In genomic region chr9:107613314-107613713, GRCh38 we compare ENCODE assay signal across 27 cellular contexts.
DNase-seq lines count a peak whose midpoint lies in the region; TF ChIP-seq lines count a peak whose summit lies in the region.
"Had no signal": no experiment of that assay in that cellular context is flagged by ENCODE, and none has a peak within 500 bp of the region (broad histone marks: within the 10 kb centered on the region; RNA-seq: fewer than 3 reads in every experiment).

No MANE protein-coding gene starts in this region.

- TF ChIP-seq CTCF in CD14-positive monocyte (IDR thresholded peaks at IDR 0.05) (no peak), Peyer's patch (IDR thresholded peaks at IDR 0.05) (peak in 2 of 6 experiments; percentile 17 to 23), neutrophil (IDR thresholded peaks at IDR 0.05) (no peak)

- H3K27ac Mint-ChIP-seq in CD14-positive monocyte: peak overlapping the region; percentile 89 to 97 (median 94)
- H3K27ac Mint-ChIP-seq: IgD-negative memory B cell, T-cell had no signal

- H3K27me3 Mint-ChIP-seq in CD14-positive monocyte (ENCODE audit: low read depth in 3 of 3): peaks cover 0 to 3% (median 2%) of the 10 kb centered on the region in 3 donors

- no peak overlapping the region for H3K4me3 Mint-ChIP-seq in CD14-positive monocyte
- H3K4me3 Mint-ChIP-seq: IgD-negative memory B cell, T-cell had no signal

- H3K4me1 ChIP-seq in Peyer's patch: peaks cover 0 to 21% (median 7%) of the 10 kb centered on the region in 4 donors
- H3K4me1 ChIP-seq in neutrophil (ENCODE audit: control insufficient read depth in 1 of 2, insufficient read depth in 1 of 2, low read depth in 1 of 2, low read length in 1 of 2): peaks cover 54 to 58% of the 10 kb centered on the region in 2 experiments
- H3K4me1 ChIP-seq: A549 had no signal

- H3K36me3 Mint-ChIP-seq in CD14-positive monocyte: peaks cover 0 to 2% of the 10 kb centered on the region in 2 donors
- H3K36me3 Mint-ChIP-seq: CD8-positive, alpha-beta memory T cell; IgD-negative memory B cell; T-cell had no signal

- DNase-seq in CD14-positive monocyte (ENCODE audit: low spot score): no peak
- DNase-seq in DMS153 treated with DMSO at 0.1 percent for 48 hours (lab: John Stamatoyannopoulos, UW; ENCODE audit: unreplicated experiment): peak; percentile 50
- DNase-seq in Peyer's patch: peak in 2 of 3 donors; percentile 56 to 65
- no peak for DNase-seq in MG63
- DNase-seq in HK-2 (ENCODE audit: unreplicated experiment): no peak
- DNase-seq in hypothalamus (lab: John Stamatoyannopoulos, UW): no peak
- DNase-seq: AML-193; C1 segment of cervical spinal cord; CD8-positive, alpha-beta memory T cell; DMS53; GF-D8; GOT3; HCEC 1CT; NCI-H1048; NCI-H1417 treated with DMSO at 0.1 percent for 48 hours; NCI-H1694 treated with DMSO at 0.1 percent for 48 hours; NCI-H2081; NCI-H2171; NCI-H226; NCI-H510A treated with DMSO at 0.1 percent for 48 hours; NCI-H774; T-cell had no signal

- H3K9me3 ChIP-seq in Peyer's patch (no peaks in the 10 kb centered on the region), neutrophil (no peaks in the 10 kb centered on the region), MG63 (no peaks in the 10 kb centered on the region)
- H3K9me3 ChIP-seq: A549 had no signal

- no peaks in the 10 kb centered on the region for H3K36me3 ChIP-seq in Peyer's patch
- no peaks in the 10 kb centered on the region for H3K36me3 ChIP-seq in neutrophil
- H3K36me3 ChIP-seq in MG63: no peaks in the 10 kb centered on the region

- H3K9me3 Mint-ChIP-seq in CD14-positive monocyte: peaks cover 0 to 2% (median 0%) of the 10 kb centered on the region in 7 donors
- H3K9me3 Mint-ChIP-seq: IgD-negative memory B cell had no signal

- H3K4me3 ChIP-seq in Peyer's patch (no peak overlapping the region), neutrophil (ENCODE audit: low read depth in 1 of 2, low read length in 1 of 2) (no peak overlapping the region), MG63 (no peak overlapping the region)
- H3K4me3 ChIP-seq: A549 had no signal

- TF ChIP-seq POLR2A in Peyer's patch (IDR thresholded peaks at IDR 0.05): no peak

- H3K27ac ChIP-seq in Peyer's patch (peak overlapping the region in 2 of 4 donors; percentile 3 to 31), neutrophil (peak overlapping the region; percentile 75)
- H3K27ac ChIP-seq: A549, KMS-11, RWPE1 had no signal

- intact Hi-C loops in CD14-positive monocyte (cut with micrococcal nuclease): loop anchor here (10.0 kb wide), 2 partner anchors 61 to 69 kb away; no protein-coding TSS in a partner anchor

- H3K27me3 ChIP-seq in Peyer's patch (no peaks in the 10 kb centered on the region), neutrophil (no peaks in the 10 kb centered on the region), MG63 (no peaks in the 10 kb centered on the region; the same call in 1 of the 2 replicates)

- H3K4me1 Mint-ChIP-seq in CD14-positive monocyte: peaks cover 79% of the 10 kb centered on the region
- H3K4me1 Mint-ChIP-seq: CD8-positive, alpha-beta memory T cell; IgD-negative memory B cell; T-cell had no signal

Comparison
In these comparisons a context has a peak if more than half of its experiments do, and no peak if none do; other contexts are left out.
1. DNase-seq: peak in DMS153 treated with DMSO at 0.1 percent for 48 hours (single experiment) and Peyer's patch (2 of 3); none in CD14-positive monocyte (single experiment), MG63 (single experiment), HK-2 (single experiment) and hypothalamus (0 of 51).